ENCODE assay signal across 21 cellular contexts in the genomic region with DNA sequence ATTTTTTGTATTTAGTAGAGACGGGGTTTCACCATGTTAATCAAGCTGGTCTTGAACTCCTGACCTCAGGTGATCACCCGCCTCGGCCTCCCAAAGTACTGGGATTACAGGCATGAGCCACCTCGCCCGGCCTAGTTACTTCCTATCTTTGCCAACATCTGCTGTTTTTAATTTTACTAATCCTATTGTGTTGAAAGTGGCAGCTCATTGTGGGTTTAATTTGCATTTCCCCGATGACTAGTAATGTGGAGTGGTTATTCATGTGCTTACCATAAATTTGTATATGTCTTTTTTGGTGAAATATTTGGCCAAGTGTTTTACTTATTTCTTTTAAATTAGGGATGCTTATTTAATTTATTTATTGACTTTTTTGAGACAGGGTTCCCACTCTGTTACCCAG.
DNase-seq lines count a peak whose midpoint lies in the region; TF ChIP-seq lines count a peak whose summit lies in the region.
"Had no signal": no experiment of that assay in that cellular context is flagged by ENCODE, and none has a peak within 500 bp of the region (broad histone marks: within the 10 kb centered on the region; RNA-seq: fewer than 3 reads in every experiment).

No MANE protein-coding gene starts in this region.

- no peaks in the 10 kb centered on the region for H3K9me3 Mint-ChIP-seq in neural progenitor cell

- H3K79me2 ChIP-seq in DOHH2 (ENCODE audit: control insufficient read depth, low read length) (peaks cover 2% of the 10 kb centered on the region; the same call in 1 of the 2 replicates), neural progenitor cell (ENCODE audit: low read depth) (peaks cover 100% of the 10 kb centered on the region)

- no peak overlapping the region for H3K27ac Mint-ChIP-seq in neural progenitor cell

- H3K9me3 ChIP-seq in DOHH2 (ENCODE audit: control insufficient read depth, insufficient read depth, low read length) (no peaks in the 10 kb centered on the region), HAP-1 (no peaks in the 10 kb centered on the region), neural progenitor cell (ENCODE audit: low read depth) (no peaks in the 10 kb centered on the region)
- H3K9me3 ChIP-seq: BE2C, SJCRH30 had no signal

- no peak overlapping the region for H3K4me3 Mint-ChIP-seq in neural progenitor cell

- H4K20me1 ChIP-seq in DOHH2 (ENCODE audit: control insufficient read depth, insufficient read depth, low read depth, low read length) = no peaks in the 10 kb centered on the region
- peaks cover 85% of the 10 kb centered on the region for H4K20me1 ChIP-seq in neural progenitor cell (ENCODE audit: low read depth)

- no peak overlapping the region for H3K9ac ChIP-seq in neural progenitor cell

- H3K4me2 ChIP-seq in DOHH2 (ENCODE audit: low read length) = peak overlapping the region; percentile 53; the same call in 1 of the 2 replicates
- H3K4me2 ChIP-seq in neural progenitor cell = no peak overlapping the region
- H3K4me2 ChIP-seq: PC-9 had no signal

- peaks cover 19% of the 10 kb centered on the region for H3K36me3 Mint-ChIP-seq in neural progenitor cell

- H3K9me2 ChIP-seq in DOHH2 (replicated peaks; ENCODE audit: control insufficient read depth, low read length) = no peaks in the 10 kb centered on the region

- no peak overlapping the region for H3K27ac ChIP-seq in DOHH2 (ENCODE audit: low read depth, low read length)
- H3K27ac ChIP-seq in neural progenitor cell = peak overlapping the region; percentile 15
- H3K27ac ChIP-seq: PC-9, SJCRH30 had no signal

- H3K4me1 Mint-ChIP-seq in neural progenitor cell = peaks cover 30% of the 10 kb centered on the region

- no peak overlapping the region for H2AFZ ChIP-seq in neural progenitor cell (replicated peaks)
- H2AFZ ChIP-seq: PC-9 had no signal

- H3K4me1 ChIP-seq in DOHH2 (ENCODE audit: control insufficient read depth, low read length) = peaks cover 19% of the 10 kb centered on the region
- peaks cover 4% of the 10 kb centered on the region; the same call in 1 of the 2 replicates for H3K4me1 ChIP-seq in HAP-1
- peaks cover 36% of the 10 kb centered on the region for H3K4me1 ChIP-seq in neural progenitor cell
- H3K4me1 ChIP-seq: BE2C, SJCRH30 had no signal

- TF ChIP-seq CTCF in DOHH2 (IDR thresholded peaks at IDR 0.05; ENCODE audit: low read depth, low read length, poor library complexity, severe bottlenecking) = no peak
- TF ChIP-seq CTCF in neural progenitor cell (IDR thresholded peaks at IDR 0.05) = no peak

- in situ Hi-C loops in HAP-1 (cut with MboI; ENCODE audit: low sequenced_read_pairs) = no loop called here

- DNase-seq in HAP-1 (ENCODE audit: low spot score in 2 of 2) = peak; percentile 45 to 47
- peak; percentile 15 for DNase-seq in NCI-H82 treated with DMSO at 0.1 percent for 48 hours (lab: John Stamatoyannopoulos, UW; ENCODE audit: unreplicated experiment)
- no peak for DNase-seq in neural progenitor cell (ENCODE audit: low spot score)
- DNase-seq in SKM-1 treated with dmso at 0.1 percent for 144 hours (lab: John Stamatoyannopoulos, UW; ENCODE audit: unreplicated experiment) = no peak
- no peak for DNase-seq in H7
- no peak for DNase-seq in NCI-H146 treated with DMSO at 0.1 percent for 48 hours (lab: John Stamatoyannopoulos, UW; ENCODE audit: unreplicated experiment)
- DNase-seq: BE2C, Calu3, DMS79 treated with DMSO at 0.1 percent for 48 hours, KBM-7, MM.1S, NCI-H1092, NCI-H1417 treated with DMSO at 0.1 percent for 48 hours, NCI-H187, NCI-H2081 treated with DMSO at 0.1 percent for 48 hours, NCI-H2171, NCI-H226, NCI-H510A, PC-9, SJCRH30 had no signal

- no peak overlapping the region for H3K4me3 ChIP-seq in DOHH2 (ENCODE audit: low read length)
- no peak overlapping the region for H3K4me3 ChIP-seq in HAP-1
- H3K4me3 ChIP-seq in neural progenitor cell = no peak overlapping the region
- no peak overlapping the region for H3K4me3 ChIP-seq in H7 (ENCODE audit: insufficient read depth, low read depth, low read length)
- H3K4me3 ChIP-seq: PC-9, SJCRH30 had no signal

- H3K27me3 Mint-ChIP-seq in neural progenitor cell (ENCODE audit: insufficient read depth, low read depth) = no peaks in the 10 kb centered on the region

- peaks cover 4% of the 10 kb centered on the region; the same call in 1 of the 2 replicates for H3F3A ChIP-seq in DOHH2 (ENCODE audit: control insufficient read depth, insufficient read depth)
- peaks cover 35% of the 10 kb centered on the region for H3F3A ChIP-seq in neural progenitor cell (ENCODE audit: low read depth)

- H3K36me3 ChIP-seq in DOHH2 (ENCODE audit: control insufficient read depth, low read length) (no peaks in the 10 kb centered on the region), HAP-1 (replicated peaks) (no peaks in the 10 kb centered on the region), neural progenitor cell (no peaks in the 10 kb centered on the region), H7 (replicated peaks; ENCODE audit: control insufficient read depth, insufficient read depth, low read length) (peaks cover 3% of the 10 kb centered on the region)
- H3K36me3 ChIP-seq: BE2C, SJCRH30 had no signal

- H3K27me3 ChIP-seq in DOHH2 (ENCODE audit: control insufficient read depth, low read length) = no peaks in the 10 kb centered on the region
- H3K27me3 ChIP-seq in HAP-1 (ENCODE audit: low read depth) = no peaks in the 10 kb centered on the region
- H3K27me3 ChIP-seq in neural progenitor cell = no peaks in the 10 kb centered on the region
- H3K27me3 ChIP-seq in H7 (ENCODE audit: control insufficient read depth, insufficient read depth, low read length) = no peaks in the 10 kb centered on the region
- H3K27me3 ChIP-seq: SJCRH30 had no signal

Comparison
In these comparisons a context has a peak if more than half of its experiments do, and no peak if none do; other contexts are left out.
1. DNase-seq: peak in HAP-1 (2 of 2) and NCI-H82 treated with DMSO at 0.1 percent for 48 hours (single experiment); none in neural progenitor cell (single experiment), SKM-1 treated with dmso at 0.1 percent for 144 hours (single experiment), H7 (single experiment) and NCI-H146 treated with DMSO at 0.1 percent for 48 hours (single experiment).